9 cellular contexts compared by ENCODE assay signal in the genomic region with DNA sequence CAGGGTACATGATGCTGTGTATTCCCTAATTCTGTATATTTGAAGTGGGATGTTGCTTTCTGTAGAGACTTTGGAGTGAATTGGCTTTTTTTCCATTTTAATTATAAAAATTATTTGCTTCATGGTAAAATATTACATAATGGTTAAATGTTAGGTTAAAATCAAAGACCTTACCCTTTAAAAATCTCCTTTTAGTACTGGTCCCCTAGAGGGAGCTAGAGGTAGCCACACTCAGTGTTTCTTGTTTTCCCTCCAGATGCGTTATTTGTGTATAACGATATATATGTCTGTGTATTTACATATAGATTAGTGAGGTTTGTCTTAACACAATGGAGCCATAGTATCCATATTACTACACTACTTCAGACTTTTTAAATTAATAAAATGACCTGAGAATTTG.
DNase-seq lines count a peak whose midpoint lies in the region; ATAC-seq and TF ChIP-seq lines count a peak whose summit lies in the region.
"Had no signal": no experiment of that assay in that cellular context is flagged by ENCODE, and none has a peak within 500 bp of the region (broad histone marks: within the 10 kb centered on the region; RNA-seq: fewer than 3 reads in every experiment).

No MANE protein-coding gene starts in this region.

- no peaks in the 10 kb centered on the region for H3K27me3 ChIP-seq in BE2C
- H3K27me3 ChIP-seq in HCT116 (ENCODE audit: insufficient read depth, low read length) = no peaks in the 10 kb centered on the region
- H3K27me3 ChIP-seq in hepatocyte = no peaks in the 10 kb centered on the region

- H3K27ac ChIP-seq in HCT116 (ENCODE audit: low read depth, low read length) (no peak overlapping the region), hepatocyte (no peak overlapping the region)

- POLR2A ChIA-PET in HCT116 (lab: Charles Lee) = no interaction called here

- peaks cover 3% of the 10 kb centered on the region; the same call in 1 of the 2 replicates for H3K36me3 ChIP-seq in BE2C
- no peaks in the 10 kb centered on the region for H3K36me3 ChIP-seq in HCT116 (ENCODE audit: control insufficient read depth in 1 of 2, insufficient read depth in 2 of 2, low read length in 2 of 2)
- H3K36me3 ChIP-seq in hepatocyte (replicated peaks; ENCODE audit: insufficient read depth, low read depth) = no peaks in the 10 kb centered on the region

- 62% methylated on average over 2 of the region's 2 CpGs for WGBS in hepatocyte (ENCODE audit: low lambda C conversion rate, missing lambda C conversion rate)

- H3K79me2 ChIP-seq in HCT116 (ENCODE audit: insufficient read depth, low read length) = no peaks in the 10 kb centered on the region
- no peaks in the 10 kb centered on the region for H3K79me2 ChIP-seq in hepatocyte

- TF ChIP-seq CTCF in BE2C (IDR thresholded peaks at IDR 0.05; ENCODE audit: low read depth, low read length) (peak; percentile 58), HCT116 (IDR thresholded peaks at IDR 0.05 in 2 of 3, conservative IDR thresholded peaks at IDR 0.05 in 1 of 3; ENCODE audit: borderline replicate concordance in 1 of 3, insufficient read depth in 1 of 3, low read depth in 2 of 3, low read length in 2 of 3) (peak in 2 of 3 experiments; percentile 53 to 67; a peak in 4 of 6 replicates), hepatocyte (IDR thresholded peaks at IDR 0.05; ENCODE audit: poor library complexity) (peak; percentile 43)

- H3K4me1 ChIP-seq in BE2C = peaks cover 19% of the 10 kb centered on the region
- peaks cover 5 to 11% of the 10 kb centered on the region in 2 experiments for H3K4me1 ChIP-seq in HCT116 (ENCODE audit: control insufficient read depth in 1 of 2, insufficient read depth in 2 of 2, low read length in 2 of 2)
- no peaks in the 10 kb centered on the region for H3K4me1 ChIP-seq in hepatocyte (ENCODE audit: insufficient read depth)

- H3K4me3 ChIP-seq in BE2C (ENCODE audit: low read depth, low read length) = no peak overlapping the region
- H3K4me3 ChIP-seq in HCT116 (replicated peaks in 1 of 2; ENCODE audit: low read depth in 1 of 2, low read length in 2 of 2) = no peak overlapping the region
- H3K4me3 ChIP-seq in hepatocyte = no peak overlapping the region

- TF ChIP-seq RAD21 in HCT116 (IDR thresholded peaks at IDR 0.05; ENCODE audit: low read depth) = peak; percentile 49

- DNase-seq in BE2C = no peak
- DNase-seq in HCT116 (ENCODE audit: low read depth, low spot score) = peak; percentile 6
- peak; percentile 17 for DNase-seq in SHP77 treated with DMSO at 0.1 percent for 48 hours (lab: John Stamatoyannopoulos, UW)
- peak; percentile 13 for DNase-seq in hepatocyte (ENCODE audit: low spot score)
- DNase-seq in cortex of kidney (lab: John Stamatoyannopoulos, UW) = no peak
- DNase-seq in anterior cingulate cortex (lab: John Stamatoyannopoulos, UW) = no peak
- no peak for DNase-seq in activated naive CD4-positive, alpha-beta T cell treated with anti-CD3 and anti-CD28 coated beads, Interleukin-2, amount 50 U/mL, for 16 hours
- DNase-seq: activated CD4-positive, alpha-beta T cell treated with anti-CD3 and anti-CD28 coated beads, Interleukin-2, amount 10 ng/mL, durations not matched to agents 7 days and 5 days had no signal

- CTCF ChIA-PET in HCT116 (lab: Charles Lee) = interaction anchor here (1.0 to 1.4 kb wide), 4 partner anchors 9 to 13 kb away, joined by 3 to 5 read pairs (median 3); no protein-coding TSS in a partner anchor

- no peak overlapping the region for H3K9ac ChIP-seq in HCT116 (ENCODE audit: low read length)

- H2AFZ ChIP-seq in HCT116 (ENCODE audit: low read depth, low read length, poor library complexity, severe bottlenecking) (no peak overlapping the region), hepatocyte (no peak overlapping the region)

- H3K9me2 ChIP-seq in HCT116 (ENCODE audit: insufficient read depth) (no peaks in the 10 kb centered on the region), hepatocyte (replicated peaks; ENCODE audit: insufficient read depth) (no peaks in the 10 kb centered on the region)

- H3K9me3 ChIP-seq in BE2C (no peaks in the 10 kb centered on the region; the same call in 1 of the 2 replicates), HCT116 (ENCODE audit: control insufficient read depth in 1 of 2, insufficient read depth in 1 of 2, low read depth in 1 of 2, low read length in 2 of 2) (no peaks in the 10 kb centered on the region), hepatocyte (ENCODE audit: low read depth) (no peaks in the 10 kb centered on the region)

- ATAC-seq in HCT116 (peak; percentile 62; the same call in 1 of the 2 replicates), HG02588 (IDR thresholded peaks at IDR 0.05; ENCODE audit: unreplicated experiment) (no peak)

- no peaks in the 10 kb centered on the region for H4K20me1 ChIP-seq in HCT116 (ENCODE audit: insufficient read depth)
- H4K20me1 ChIP-seq in hepatocyte (ENCODE audit: insufficient read depth, poor library complexity, severe bottlenecking) = no peaks in the 10 kb centered on the region

- TF ChIP-seq POLR2A in HCT116 (IDR thresholded peaks at IDR 0.05; ENCODE audit: borderline replicate concordance, extremely low read depth, insufficient read depth, insufficient read length) = no peak

- intact Hi-C loops in HCT116 (cut with micrococcal nuclease) = loop anchor here (1.0 kb wide), 1 partner anchor 144 kb away; no protein-coding TSS in a partner anchor

- BruUV-seq in HCT116 (replicated peaks; lab: Mats Ljungman, UMichigan) = no TSS peak

- H3K4me2 ChIP-seq in HCT116 (ENCODE audit: low read length) (no peak overlapping the region), hepatocyte (no peak overlapping the region)

- RAD21 ChIA-PET in HCT116 (lab: Charles Lee; ENCODE audit: low non-redundant PET in 1 of 2, low total read pairs in 2 of 2, uncharacterized antibody in 2 of 2, unreplicated experiment in 2 of 2) = no interaction called here

TF ChIP-seq in HCT116, 20 proteins besides CTCF, POLR2A, EP300 and RAD21:
- TF ChIP-seq ELF1 (IDR thresholded peaks at IDR 0.05; ENCODE audit: borderline replicate concordance, low read depth) (no peak), SIN3A (IDR thresholded peaks at IDR 0.05; ENCODE audit: low read depth) (no peak)
- TF ChIP-seq, protein P1, sequence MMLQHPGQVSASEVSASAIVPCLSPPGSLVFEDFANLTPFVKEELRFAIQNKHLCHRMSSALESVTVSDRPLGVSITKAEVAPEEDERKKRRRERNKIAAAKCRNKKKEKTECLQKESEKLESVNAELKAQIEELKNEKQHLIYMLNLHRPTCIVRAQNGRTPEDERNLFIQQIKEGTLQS (IDR thresholded peaks at IDR 0.05) = no peak

Comparison
In these comparisons a context has a peak if more than half of its experiments do, and no peak if none do; other contexts are left out.
1. DNase-seq: peak in HCT116 (single experiment), SHP77 treated with DMSO at 0.1 percent for 48 hours (single experiment) and hepatocyte (single experiment); none in BE2C (single experiment), cortex of kidney (single experiment), anterior cingulate cortex (0 of 58) and activated naive CD4-positive, alpha-beta T cell treated with anti-CD3 and anti-CD28 coated beads, Interleukin-2, amount 50 U/mL, for 16 hours (single experiment).
2. Peak in every context shown above with its lines, with median percentiles within 50 percentile points of each other: CTCF ChIP-seq.